Comparison of ENCODE assay signal across 9 cellular contexts in genomic region chr17:8160741-8161221, GRCh38. TPM values are rescaled to one million over a fixed set of nuclear protein-coding genes. Genes with fewer than 3 reads are reported as not detected.
A peak's percentile ranks its signal among the peaks of the same experiment; 100 is the strongest.
DNase-seq lines count a peak whose midpoint lies in the region; TF ChIP-seq lines count a peak whose summit lies in the region.
"Had no signal": no experiment of that assay in that cellular context is flagged by ENCODE, and none has a peak within 500 bp of the region (broad histone marks: within the 10 kb centered on the region; RNA-seq: fewer than 3 reads in every experiment).

No MANE protein-coding gene starts in this region.

- H3K4me3 Mint-ChIP-seq in activated naive CD4-positive, alpha-beta T cell treated with anti-CD3 and anti-CD28 coated beads for 36 hours, result peak overlapping the region; percentile 82

- H3K27me3 Mint-ChIP-seq in activated naive CD4-positive, alpha-beta T cell treated with anti-CD3 and anti-CD28 coated beads for 36 hours (ENCODE audit: low read depth), result no peaks in the 10 kb centered on the region

- peak; percentile 41 for DNase-seq in activated naive CD4-positive, alpha-beta T cell treated with anti-CD3 and anti-CD28 coated beads for 36 hours
- DNase-seq in activated naive CD4-positive, alpha-beta T cell (lab: John Stamatoyannopoulos, UW), result no peak
- DNase-seq in caudate nucleus (lab: John Stamatoyannopoulos, UW), result no peak
- DNase-seq in tibial nerve (ENCODE audit: low spot score in 2 of 2), result no peak
- no peak for DNase-seq in NCI-H1417 (lab: John Stamatoyannopoulos, UW)
- no peak for DNase-seq in DMS153 treated with DMSO at 0.1 percent for 48 hours (lab: John Stamatoyannopoulos, UW; ENCODE audit: unreplicated experiment)
- DNase-seq in NCI-H2029 treated with DMSO at 0.1 percent for 48 hours (lab: John Stamatoyannopoulos, UW), result no peak

- H3K9ac ChIP-seq in mucosa of rectum (ENCODE audit: low read depth in 1 of 2, low read length in 2 of 2), result peak overlapping the region; percentile 3 to 100

- no peak for TF ChIP-seq CTCF in tibial nerve (IDR thresholded peaks at IDR 0.05)

- H3K4me1 ChIP-seq in mucosa of rectum (ENCODE audit: control insufficient read depth in 2 of 2, insufficient read depth in 2 of 2, low read length in 2 of 2) (peaks cover 49 to 51% of the 10 kb centered on the region in 2 donors), tibial nerve (peaks cover 0 to 69% (median 43%) of the 10 kb centered on the region in 4 donors)

- H3K4me3 ChIP-seq in mucosa of rectum (ENCODE audit: low read length in 2 of 2) (peak overlapping the region in 1 of 2 donors; percentile 23), tibial nerve (peak overlapping the region in 1 of 4 donors; percentile 75)

- no peak for TF ChIP-seq POLR2A in tibial nerve (IDR thresholded peaks at IDR 0.05)

- H3K27ac Mint-ChIP-seq in activated naive CD4-positive, alpha-beta T cell treated with anti-CD3 and anti-CD28 coated beads for 36 hours, result peak overlapping the region; percentile 88

- H3K36me3 ChIP-seq in mucosa of rectum (ENCODE audit: control insufficient read depth in 2 of 2, insufficient read depth in 2 of 2, low read length in 2 of 2), result peaks cover 16 to 17% of the 10 kb centered on the region in 2 donors
- H3K36me3 ChIP-seq in tibial nerve, result peaks cover 0 to 24% (median 3%) of the 10 kb centered on the region in 3 donors

- CTCF ChIA-PET in activated naive CD4-positive, alpha-beta T cell treated with anti-CD3 and anti-CD28 coated beads for 36 hours (lab: Charles Lee), result interaction anchor here (0.6 to 1.5 kb wide), 6 partner anchors 11 to 541 kb away, joined by 3 to 6 read pairs (median 4); partner anchors contain the start of gene ALOXE3

- no peak for TF ChIP-seq EP300 in tibial nerve (IDR thresholded peaks at IDR 0.05)

- WGBS in tibial nerve, 2 donors, result 42 to 44% methylated on average over 5 of the region's 5 CpGs

- H3K9me3 ChIP-seq in mucosa of rectum (ENCODE audit: control insufficient read depth in 2 of 2, low read length in 2 of 2) (no peaks in the 10 kb centered on the region), tibial nerve (no peaks in the 10 kb centered on the region)

- H3K27me3 ChIP-seq in mucosa of rectum (ENCODE audit: control insufficient read depth in 2 of 2, insufficient read depth in 2 of 2, low read length in 2 of 2) (no peaks in the 10 kb centered on the region), tibial nerve (no peaks in the 10 kb centered on the region)

- H3K27ac ChIP-seq in caudate nucleus (ENCODE audit: low read depth, low read length) (peak overlapping the region; percentile 97), mucosa of rectum (ENCODE audit: low read depth in 2 of 2, low read length in 2 of 2) (peak overlapping the region; percentile 95 to 99), tibial nerve (peak overlapping the region; percentile 98 to 100 (median 100))

- peaks cover 55% of the 10 kb centered on the region for H3K4me1 Mint-ChIP-seq in activated naive CD4-positive, alpha-beta T cell treated with anti-CD3 and anti-CD28 coated beads for 36 hours (ENCODE audit: low read depth)

- intact Hi-C loops in activated naive CD4-positive, alpha-beta T cell treated with anti-CD3 and anti-CD28 coated beads for 36 hours (cut with micrococcal nuclease), result no loop called here

- H3K36me3 Mint-ChIP-seq in activated naive CD4-positive, alpha-beta T cell treated with anti-CD3 and anti-CD28 coated beads for 36 hours (ENCODE audit: low read depth), result peaks cover 14% of the 10 kb centered on the region

- H3K9me3 Mint-ChIP-seq in activated naive CD4-positive, alpha-beta T cell treated with anti-CD3 and anti-CD28 coated beads for 36 hours, result no peaks in the 10 kb centered on the region

RNA-seq across cellular contexts. Expression of gene VAMP2, which starts 2.0 kb away (rescaled TPM):
- 10 to 100 TPM; 33.3 to 35.8 TPM for total RNA-seq in activated naive CD4-positive, alpha-beta T cell treated with anti-CD3 and anti-CD28 coated beads for 36 hours
- 10 to 100 TPM; 48.0 to 72.1 (median 59.0) TPM for total RNA-seq in tibial nerve

RNA-seq across cellular contexts. Expression of gene PER1, which starts 8.6 kb away (rescaled TPM):
- 10 to 100 TPM; 62.2 to 73.3 TPM for total RNA-seq in activated naive CD4-positive, alpha-beta T cell treated with anti-CD3 and anti-CD28 coated beads for 36 hours
- 100 to 1,000 TPM; 157 to 328 (median 204) TPM for total RNA-seq in tibial nerve

RNA-seq across cellular contexts. Expression of gene TMEM107, which starts 15.4 kb away (rescaled TPM):
- total RNA-seq in activated naive CD4-positive, alpha-beta T cell treated with anti-CD3 and anti-CD28 coated beads for 36 hours, result 10 to 100 TPM; 27.6 to 31.5 TPM
- 10 to 100 TPM; 28.2 to 47.1 (median 38.2) TPM for total RNA-seq in tibial nerve

RNA-seq across cellular contexts. Expression of gene BORCS6, which starts 29.2 kb away (rescaled TPM):
- 1 to 10 TPM; 4.0 to 4.3 TPM for total RNA-seq in activated naive CD4-positive, alpha-beta T cell treated with anti-CD3 and anti-CD28 coated beads for 36 hours
- total RNA-seq in tibial nerve, result 10 to 100 TPM; 13.8 to 22.4 (median 19.4) TPM

RNA-seq across cellular contexts. Expression of gene HES7, which starts 36.9 kb away (rescaled TPM):
- total RNA-seq in activated naive CD4-positive, alpha-beta T cell treated with anti-CD3 and anti-CD28 coated beads for 36 hours, result 1 to 10 TPM; 2.4 to 2.9 TPM
- 1 to 10 TPM in 1 of 4 donors, not detected in 3; 2.1 TPM for total RNA-seq in tibial nerve
- total RNA-seq: mesenteric fat pad had no signal
